Comparison of ENCODE assay signal across 13 cellular contexts in the genomic region with DNA sequence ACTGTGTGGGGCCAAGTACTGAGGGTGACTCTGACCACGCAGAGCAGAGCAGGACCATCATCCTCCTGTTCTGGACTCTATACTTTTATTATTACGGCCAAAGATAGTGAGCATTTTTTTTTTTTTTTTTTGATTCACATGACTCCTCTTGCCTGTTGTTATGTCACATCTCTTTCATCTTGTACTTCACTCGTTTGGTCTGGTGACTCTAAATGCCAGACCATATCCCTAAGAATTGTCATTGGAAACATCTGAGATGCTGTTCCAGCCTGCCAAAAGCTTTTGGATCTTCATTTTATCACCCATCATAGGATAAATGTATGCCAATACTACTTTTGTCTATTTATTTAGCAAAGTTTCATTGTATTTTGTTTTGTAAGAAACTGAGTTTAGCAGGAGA.
A peak's percentile ranks its signal among the peaks of the same experiment; 100 is the strongest.
DNase-seq lines count a peak whose midpoint lies in the region; ATAC-seq, FAIRE-seq and TF ChIP-seq lines count a peak whose summit lies in the region.
"Had no signal": no experiment of that assay in that cellular context is flagged by ENCODE, and none has a peak within 500 bp of the region (broad histone marks: within the 10 kb centered on the region; RNA-seq: fewer than 3 reads in every experiment).

No MANE protein-coding gene starts in this region.

- ATAC-seq in A549 (peak in 1 of 2 experiments; percentile 34; a peak in 2 of 6 replicates), RWPE2 (ENCODE audit: low read depth) (no peak), HG03378 (IDR thresholded peaks at IDR 0.05; ENCODE audit: unreplicated experiment) (no peak)

- no peak overlapping the region for H3K9ac ChIP-seq in rectal smooth muscle tissue (ENCODE audit: low read length)

- TF ChIP-seq EP300 in A549 (IDR thresholded peaks at IDR 0.05), result no peak

- no peak overlapping the region for H3K4me3 ChIP-seq in A549
- no peak overlapping the region for H3K4me3 ChIP-seq in RWPE2 (ENCODE audit: severe bottlenecking)
- no peak overlapping the region for H3K4me3 ChIP-seq in fibroblast of mammary gland (ENCODE audit: control insufficient read depth, low read depth, low read length)
- no peak overlapping the region for H3K4me3 ChIP-seq in rectal smooth muscle tissue (ENCODE audit: low read length)

- no peaks in the 10 kb centered on the region for H3K9me3 ChIP-seq in A549
- H3K9me3 ChIP-seq in RWPE2 (ENCODE audit: severe bottlenecking), result no peaks in the 10 kb centered on the region

- WGBS in A549 (ENCODE audit: missing lambda C conversion rate), result 78% methylated on average over 3 of the region's 3 CpGs

- no peaks in the 10 kb centered on the region for H3K36me3 ChIP-seq in RWPE2 (ENCODE audit: low read depth)
- H3K36me3 ChIP-seq in rectal smooth muscle tissue (ENCODE audit: control insufficient read depth, insufficient read depth, low read length), result no peaks in the 10 kb centered on the region
- H3K36me3 ChIP-seq: WERI-Rb-1 had no signal

- no peak for FAIRE-seq in A549 (lab: Jason Lieb, UNC)
- FAIRE-seq: GM19239 had no signal

- POLR2A ChIA-PET in A549 (lab: Yijun Ruan, JAX), result interaction anchor here (0.8 kb wide), 1 partner anchor 11 kb away, joined by 3 read pairs; no protein-coding TSS in a partner anchor

- TF ChIP-seq CTCF in A549 (IDR thresholded peaks at IDR 0.05) (no peak), RWPE2 (IDR thresholded peaks at IDR 0.05; ENCODE audit: poor library complexity, severe bottlenecking) (no peak), fibroblast of mammary gland (conservative IDR thresholded peaks at IDR 0.05; ENCODE audit: control insufficient read depth, insufficient read depth, low read depth, low read length) (no peak)

- no peak for TF ChIP-seq POLR2A in A549 (IDR thresholded peaks at IDR 0.05; ENCODE audit: low read length)

- H3K27me3 ChIP-seq in RWPE2 (ENCODE audit: insufficient read depth, poor library complexity, severe bottlenecking) (no peaks in the 10 kb centered on the region), rectal smooth muscle tissue (ENCODE audit: control insufficient read depth, insufficient read depth, low read length) (no peaks in the 10 kb centered on the region)

- CTCF ChIA-PET in A549 (lab: Yijun Ruan, JAX), result interaction anchor here (0.7 to 34.1 kb wide), 7 partner anchors 7 to 412 kb away, joined by 3 to 621 read pairs (median 35); no protein-coding TSS in a partner anchor

- no peak for DNase-seq in A549 (ENCODE audit: low read depth in 1 of 2, low spot score in 1 of 2)
- no peak for DNase-seq in RWPE2 (ENCODE audit: low spot score)
- DNase-seq in fibroblast of mammary gland (ENCODE audit: low read depth), result peak; percentile 36
- DNase-seq in stimulated activated CD4-positive, alpha-beta T cell treated with anti-CD3 and anti-CD28 coated beads, Interleukin-1b, Interleukin-23, amount 100 ng/mL, for 48 hours, result no peak
- DNase-seq in cerebellum (ENCODE audit: low spot score), result no peak
- DNase-seq in NCI-H1092 (lab: John Stamatoyannopoulos, UW), result no peak
- DNase-seq: activated gamma-delta T cell treated with Interleukin-2 at 50 U/mL for 16 hours, NCI-H146, SW 1271, WERI-Rb-1 had no signal

- H3K27ac ChIP-seq in A549 (peak overlapping the region; percentile 48 to 62; a peak in 5 of 6 replicates), RWPE2 (ENCODE audit: poor library complexity, severe bottlenecking) (peak overlapping the region; percentile 51), rectal smooth muscle tissue (ENCODE audit: low read depth, low read length) (peak overlapping the region; percentile 22)
- H3K27ac ChIP-seq: WERI-Rb-1 had no signal

- H3K4me2 ChIP-seq in A549, result peak overlapping the region; percentile 66

- H3K4me1 ChIP-seq in A549 (peaks cover 28% of the 10 kb centered on the region), RWPE2 (ENCODE audit: insufficient read depth, poor library complexity, severe bottlenecking) (peaks cover 20% of the 10 kb centered on the region), rectal smooth muscle tissue (ENCODE audit: control insufficient read depth, insufficient read depth, low read length) (peaks cover 14% of the 10 kb centered on the region)

- no peak for TF ChIP-seq RAD21 in A549 (conservative IDR thresholded peaks at IDR 0.05 in 1 of 2, IDR thresholded peaks at IDR 0.05 in 1 of 2)

TF ChIP-seq in A549, 52 proteins besides CTCF, POLR2A, EP300 and RAD21:
- TF ChIP-seq TP53 (CRISPR knock-in tag; IDR thresholded peaks at IDR 0.05), result no peak
- TF ChIP-seq CBX2 (IDR thresholded peaks at IDR 0.05; ENCODE audit: borderline replicate concordance, low read depth), result no peak
- TF ChIP-seq, protein P1, sequence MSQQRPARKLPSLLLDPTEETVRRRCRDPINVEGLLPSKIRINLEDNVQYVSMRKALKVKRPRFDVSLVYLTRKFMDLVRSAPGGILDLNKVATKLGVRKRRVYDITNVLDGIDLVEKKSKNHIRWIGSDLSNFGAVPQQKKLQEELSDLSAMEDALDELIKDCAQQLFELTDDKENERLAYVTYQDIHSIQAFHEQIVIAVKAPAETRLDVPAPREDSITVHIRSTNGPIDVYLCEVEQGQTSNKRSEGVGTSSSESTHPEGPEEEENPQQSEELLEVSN (IDR thresholded peaks at IDR 0.05; ENCODE audit: borderline replicate concordance, low read depth), result no peak
- TF ChIP-seq HOXA7 (CRISPR knock-in tag; IDR thresholded peaks at IDR 0.05), result no peak
- no peak for TF ChIP-seq HOXB5 (CRISPR knock-in tag; IDR thresholded peaks at IDR 0.05)
- no peak for TF ChIP-seq ESRRA (IDR thresholded peaks at IDR 0.05; ENCODE audit: borderline replicate concordance, low read length)
- TF ChIP-seq CHD2 (IDR thresholded peaks at IDR 0.05; ENCODE audit: low read length, partially characterized antibody), result no peak
- no peak for TF ChIP-seq ZC3H11A (IDR thresholded peaks at IDR 0.05)
- TF ChIP-seq, protein P2, sequence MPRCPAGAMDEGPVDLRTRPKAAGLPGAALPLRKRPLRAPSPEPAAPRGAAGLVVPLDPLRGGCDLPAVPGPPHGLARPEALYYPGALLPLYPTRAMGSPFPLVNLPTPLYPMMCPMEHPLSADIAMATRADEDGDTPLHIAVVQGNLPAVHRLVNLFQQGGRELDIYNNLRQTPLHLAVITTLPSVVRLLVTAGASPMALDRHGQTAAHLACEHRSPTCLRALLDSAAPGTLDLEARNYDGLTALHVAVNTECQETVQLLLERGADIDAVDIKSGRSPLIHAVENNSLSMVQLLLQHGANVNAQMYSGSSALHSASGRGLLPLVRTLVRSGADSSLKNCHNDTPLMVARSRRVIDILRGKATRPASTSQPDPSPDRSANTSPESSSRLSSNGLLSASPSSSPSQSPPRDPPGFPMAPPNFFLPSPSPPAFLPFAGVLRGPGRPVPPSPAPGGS (IDR thresholded peaks at IDR 0.05), result no peak
- TF ChIP-seq HDAC2 (IDR thresholded peaks at IDR 0.05), result no peak
- no peak for TF ChIP-seq FOSB (CRISPR knock-in tag; IDR thresholded peaks at IDR 0.05)
- no peak for TF ChIP-seq KDM1A (IDR thresholded peaks at IDR 0.05; ENCODE audit: low read depth)
